Comparison of ENCODE assay signal across 15 cellular contexts in genomic region chr2:69646714-69647113, GRCh38. TPM values are rescaled to one million over a fixed set of nuclear protein-coding genes. Genes with fewer than 3 reads are reported as not detected.
DNase-seq lines count a peak whose midpoint lies in the region; ATAC-seq and TF ChIP-seq lines count a peak whose summit lies in the region.
"Had no signal": no experiment of that assay in that cellular context is flagged by ENCODE, and none has a peak within 500 bp of the region (broad histone marks: within the 10 kb centered on the region; RNA-seq: fewer than 3 reads in every experiment).

No MANE protein-coding gene starts in this region.

- TF ChIP-seq POLR2A in stomach (IDR thresholded peaks at IDR 0.05) (no peak), adrenal gland (IDR thresholded peaks at IDR 0.05) (no peak)

- intact Hi-C loops in stomach (cut with DNase I; ENCODE audit: low total_unique reads) (no loop called here), adrenal gland (cut with DNase I) (loop anchor here (10.0 kb wide), 3 partner anchors 68 to 82 kb away; no protein-coding TSS in a partner anchor)

- peaks cover 16% of the 10 kb centered on the region for H3K36me3 Mint-ChIP-seq in activated CD8-positive, alpha-beta memory T cell treated with anti-CD3 and anti-CD28 coated beads, Interleukin-2, amount 10 ng/mL, durations not matched to agents 7 days and 5 days
- H3K36me3 Mint-ChIP-seq in activated naive CD8-positive, alpha-beta T cell treated with anti-CD3 and anti-CD28 coated beads for 36 hours: peaks cover 15% of the 10 kb centered on the region

- H3K27ac ChIP-seq in KOPT-K1 (ENCODE audit: low read depth, low read length, poor library complexity, severe bottlenecking) (peak overlapping the region; percentile 99), parathyroid adenoma (peak overlapping the region; percentile 99), stomach (peak overlapping the region in 1 of 5 donors; percentile 98), adrenal gland (no peak overlapping the region)

- no peaks in the 10 kb centered on the region for H3K9me3 Mint-ChIP-seq in activated CD8-positive, alpha-beta memory T cell treated with anti-CD3 and anti-CD28 coated beads, Interleukin-2, amount 10 ng/mL, durations not matched to agents 7 days and 5 days (ENCODE audit: low read depth)
- no peaks in the 10 kb centered on the region for H3K9me3 Mint-ChIP-seq in activated naive CD8-positive, alpha-beta T cell treated with anti-CD3 and anti-CD28 coated beads for 36 hours

- no peaks in the 10 kb centered on the region for H3K27me3 ChIP-seq in parathyroid adenoma (ENCODE audit: control insufficient read depth, insufficient read depth, low read length)
- no peaks in the 10 kb centered on the region for H3K27me3 ChIP-seq in stomach
- H3K27me3 ChIP-seq in adrenal gland: no peaks in the 10 kb centered on the region

- peak overlapping the region; percentile 33 for H2AFZ ChIP-seq in parathyroid adenoma

- no peak for TF ChIP-seq CTCF in parathyroid adenoma (IDR thresholded peaks at IDR 0.05)
- no peak for TF ChIP-seq CTCF in stomach (IDR thresholded peaks at IDR 0.05)
- TF ChIP-seq CTCF in adrenal gland (IDR thresholded peaks at IDR 0.05): no peak

- H3K4me2 ChIP-seq in parathyroid adenoma (ENCODE audit: low read length): peak overlapping the region; percentile 9

- WGBS in stomach, 5 donors: 35 to 100% (median 96%) methylated on average over 1 of the region's 1 CpG
- WGBS in adrenal gland, 4 donors: 91 to 100% (median 99%) methylated on average over 1 of the region's 1 CpG

- peak overlapping the region; percentile 11 for H3K4me3 Mint-ChIP-seq in activated CD8-positive, alpha-beta memory T cell treated with anti-CD3 and anti-CD28 coated beads, Interleukin-2, amount 10 ng/mL, durations not matched to agents 7 days and 5 days
- no peak overlapping the region for H3K4me3 Mint-ChIP-seq in activated naive CD8-positive, alpha-beta T cell treated with anti-CD3 and anti-CD28 coated beads for 36 hours

- peak; percentile 61 for DNase-seq in activated CD8-positive, alpha-beta memory T cell treated with anti-CD3 and anti-CD28 coated beads, Interleukin-2, amount 10 ng/mL, durations not matched to agents 7 days and 5 days
- DNase-seq in activated CD8-positive, alpha-beta memory T cell treated with anti-CD3 and anti-CD28 coated beads, Interleukin-2, amount 50 U/mL, for 4 hours: no peak
- no peak for DNase-seq in activated naive CD8-positive, alpha-beta T cell treated with anti-CD3 and anti-CD28 coated beads for 36 hours
- DNase-seq in stomach (no peak), left lobe of liver (ENCODE audit: low spot score) (no peak), adrenal gland (no peak)
- DNase-seq: activated CD4-positive, CD25-positive, alpha-beta regulatory T cell; aorta; hippocampal formation; Karpas-422; midbrain; NCI-H1417 treated with DMSO at 0.1 percent for 48 hours; small intestine had no signal

- H3K4me1 Mint-ChIP-seq in activated CD8-positive, alpha-beta memory T cell treated with anti-CD3 and anti-CD28 coated beads, Interleukin-2, amount 10 ng/mL, durations not matched to agents 7 days and 5 days: peaks cover 57% of the 10 kb centered on the region
- H3K4me1 Mint-ChIP-seq in activated naive CD8-positive, alpha-beta T cell treated with anti-CD3 and anti-CD28 coated beads for 36 hours: peaks cover 53% of the 10 kb centered on the region

- no peaks in the 10 kb centered on the region for H3K27me3 Mint-ChIP-seq in activated CD8-positive, alpha-beta memory T cell treated with anti-CD3 and anti-CD28 coated beads, Interleukin-2, amount 10 ng/mL, durations not matched to agents 7 days and 5 days
- H3K27me3 Mint-ChIP-seq in activated naive CD8-positive, alpha-beta T cell treated with anti-CD3 and anti-CD28 coated beads for 36 hours: no peaks in the 10 kb centered on the region

- peaks cover 16% of the 10 kb centered on the region for H3K79me2 ChIP-seq in parathyroid adenoma

- H3K36me3 ChIP-seq in KOPT-K1 (ENCODE audit: insufficient read depth, low read length): no peaks in the 10 kb centered on the region
- no peaks in the 10 kb centered on the region for H3K36me3 ChIP-seq in parathyroid adenoma (ENCODE audit: control insufficient read depth, insufficient read depth, low read length)
- H3K36me3 ChIP-seq in stomach: no peaks in the 10 kb centered on the region
- H3K36me3 ChIP-seq in adrenal gland (replicated peaks in 1 of 2): no peaks in the 10 kb centered on the region

- H3K9me3 ChIP-seq in KOPT-K1 (ENCODE audit: insufficient read depth, low read length, poor library complexity, severe bottlenecking) (no peaks in the 10 kb centered on the region), parathyroid adenoma (ENCODE audit: control insufficient read depth, low read length) (no peaks in the 10 kb centered on the region), stomach (no peaks in the 10 kb centered on the region), adrenal gland (replicated peaks in 1 of 3) (no peaks in the 10 kb centered on the region)

- TF ChIP-seq EP300 in stomach (IDR thresholded peaks at IDR 0.05): no peak

- peak overlapping the region; percentile 95 for H3K27ac Mint-ChIP-seq in activated CD8-positive, alpha-beta memory T cell treated with anti-CD3 and anti-CD28 coated beads, Interleukin-2, amount 10 ng/mL, durations not matched to agents 7 days and 5 days
- H3K27ac Mint-ChIP-seq in activated naive CD8-positive, alpha-beta T cell treated with anti-CD3 and anti-CD28 coated beads for 36 hours: peak overlapping the region; percentile 98

- no peak for ATAC-seq in activated CD8-positive, alpha-beta memory T cell treated with anti-CD3 and anti-CD28 coated beads, Interleukin-2, amount 10 ng/mL, durations not matched to agents 7 days and 5 days
- ATAC-seq in left lobe of liver: no peak

- CTCF ChIA-PET in activated CD8-positive, alpha-beta memory T cell treated with anti-CD3 and anti-CD28 coated beads, Interleukin-2, amount 10 ng/mL, durations not matched to agents 7 days and 5 days (lab: Charles Lee): interaction anchor here (0.6 to 3.8 kb wide), 10 partner anchors 20 to 210 kb away, joined by 3 to 18 read pairs (median 4); partner anchors contain the start of gene NFU1

- peaks cover 17% of the 10 kb centered on the region for H3K4me1 ChIP-seq in parathyroid adenoma
- peaks cover 18 to 47% (median 30%) of the 10 kb centered on the region in 4 donors for H3K4me1 ChIP-seq in stomach
- H3K4me1 ChIP-seq in adrenal gland (replicated peaks in 1 of 2): peaks cover 2 to 20% of the 10 kb centered on the region in 2 donors

- H3K9ac ChIP-seq in parathyroid adenoma: no peak overlapping the region

- H3K4me3 ChIP-seq in parathyroid adenoma (ENCODE audit: low read depth, low read length) (peak overlapping the region; percentile 98), stomach (no peak overlapping the region), adrenal gland (no peak overlapping the region)

RNA-seq across cellular contexts. Expression of gene AAK1, which starts 3.2 kb away (rescaled TPM):
- 10 to 100 TPM; 94.0 to 99.5 TPM for total RNA-seq in activated CD8-positive, alpha-beta memory T cell treated with anti-CD3 and anti-CD28 coated beads, Interleukin-2, amount 10 ng/mL, durations not matched to agents 7 days and 5 days
- 10 to 100 TPM; 78.3 to 85.4 TPM for total RNA-seq in activated naive CD8-positive, alpha-beta T cell treated with anti-CD3 and anti-CD28 coated beads for 36 hours
- total RNA-seq in stomach: 100 to 1,000 TPM in 2 of 5 donors, 10 to 100 TPM in 3; 32.4 to 115 (median 74.7) TPM
- 10 to 100 TPM; 12.9 to 78.2 (median 18.0) TPM for polyA plus RNA-seq in stomach
- 16.2 TPM for total RNA-seq in left lobe of liver
- 100 to 1,000 TPM in 1 of 8 donors, 10 to 100 TPM in 7; 44.1 to 106 (median 80.7) TPM for total RNA-seq in adrenal gland
- polyA plus RNA-seq in adrenal gland: 10 to 100 TPM; 26.2 to 39.8 (median 37.4) TPM

Comparison
In these comparisons a context has a peak if more than half of its experiments do, and no peak if none do; other contexts are left out.
1. H3K27ac ChIP-seq: peak in KOPT-K1 (single experiment) and parathyroid adenoma (single experiment); none in adrenal gland (0 of 5).